ENCODE assay signal across 1 cellular context in the genomic region with DNA sequence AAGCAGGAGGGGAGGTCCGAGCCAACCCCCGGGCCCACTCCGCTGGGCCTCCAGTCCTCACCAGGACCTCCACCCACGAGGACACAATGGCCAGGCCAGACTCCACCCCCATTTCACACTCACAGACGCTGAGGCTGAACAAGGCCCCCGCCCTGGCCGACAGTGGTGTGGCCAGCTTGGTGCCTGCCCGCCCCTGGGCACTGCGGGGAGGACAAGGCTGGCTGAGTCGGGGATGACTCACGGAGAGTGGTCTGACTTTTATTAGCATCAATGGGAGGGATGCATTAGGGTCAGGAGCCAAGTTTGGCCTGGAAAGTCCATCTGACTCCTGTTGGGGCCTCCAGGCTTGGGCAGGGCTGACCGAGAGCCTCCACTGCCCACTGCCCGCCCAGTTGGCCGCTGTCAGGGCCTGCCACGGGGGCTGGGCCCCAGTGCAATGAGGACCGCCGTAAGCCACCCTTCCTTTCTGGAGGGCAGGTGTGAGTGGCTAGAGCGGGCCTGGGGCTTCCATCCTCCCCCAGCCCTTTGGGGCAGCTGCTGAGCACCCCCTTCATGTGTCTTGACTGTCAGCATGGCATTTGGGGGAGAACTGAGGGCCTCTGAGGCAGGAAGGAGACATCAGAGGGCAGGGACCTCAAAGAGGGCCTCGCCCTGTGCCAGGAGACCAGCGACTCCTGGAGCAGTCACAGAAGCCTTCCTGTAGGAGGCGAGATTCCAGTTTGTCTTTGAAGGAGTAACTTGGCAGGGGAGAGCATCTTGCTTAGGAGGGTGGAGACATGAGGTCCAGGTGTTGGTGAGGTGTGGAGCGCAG.
TF ChIP-seq lines count a peak whose summit lies in the region.

No MANE protein-coding gene starts in this region.

TF ChIP-seq in K562, 482 proteins besides CTCF, POLR2A, EP300 and RAD21:
- TF ChIP-seq, protein P1, sequence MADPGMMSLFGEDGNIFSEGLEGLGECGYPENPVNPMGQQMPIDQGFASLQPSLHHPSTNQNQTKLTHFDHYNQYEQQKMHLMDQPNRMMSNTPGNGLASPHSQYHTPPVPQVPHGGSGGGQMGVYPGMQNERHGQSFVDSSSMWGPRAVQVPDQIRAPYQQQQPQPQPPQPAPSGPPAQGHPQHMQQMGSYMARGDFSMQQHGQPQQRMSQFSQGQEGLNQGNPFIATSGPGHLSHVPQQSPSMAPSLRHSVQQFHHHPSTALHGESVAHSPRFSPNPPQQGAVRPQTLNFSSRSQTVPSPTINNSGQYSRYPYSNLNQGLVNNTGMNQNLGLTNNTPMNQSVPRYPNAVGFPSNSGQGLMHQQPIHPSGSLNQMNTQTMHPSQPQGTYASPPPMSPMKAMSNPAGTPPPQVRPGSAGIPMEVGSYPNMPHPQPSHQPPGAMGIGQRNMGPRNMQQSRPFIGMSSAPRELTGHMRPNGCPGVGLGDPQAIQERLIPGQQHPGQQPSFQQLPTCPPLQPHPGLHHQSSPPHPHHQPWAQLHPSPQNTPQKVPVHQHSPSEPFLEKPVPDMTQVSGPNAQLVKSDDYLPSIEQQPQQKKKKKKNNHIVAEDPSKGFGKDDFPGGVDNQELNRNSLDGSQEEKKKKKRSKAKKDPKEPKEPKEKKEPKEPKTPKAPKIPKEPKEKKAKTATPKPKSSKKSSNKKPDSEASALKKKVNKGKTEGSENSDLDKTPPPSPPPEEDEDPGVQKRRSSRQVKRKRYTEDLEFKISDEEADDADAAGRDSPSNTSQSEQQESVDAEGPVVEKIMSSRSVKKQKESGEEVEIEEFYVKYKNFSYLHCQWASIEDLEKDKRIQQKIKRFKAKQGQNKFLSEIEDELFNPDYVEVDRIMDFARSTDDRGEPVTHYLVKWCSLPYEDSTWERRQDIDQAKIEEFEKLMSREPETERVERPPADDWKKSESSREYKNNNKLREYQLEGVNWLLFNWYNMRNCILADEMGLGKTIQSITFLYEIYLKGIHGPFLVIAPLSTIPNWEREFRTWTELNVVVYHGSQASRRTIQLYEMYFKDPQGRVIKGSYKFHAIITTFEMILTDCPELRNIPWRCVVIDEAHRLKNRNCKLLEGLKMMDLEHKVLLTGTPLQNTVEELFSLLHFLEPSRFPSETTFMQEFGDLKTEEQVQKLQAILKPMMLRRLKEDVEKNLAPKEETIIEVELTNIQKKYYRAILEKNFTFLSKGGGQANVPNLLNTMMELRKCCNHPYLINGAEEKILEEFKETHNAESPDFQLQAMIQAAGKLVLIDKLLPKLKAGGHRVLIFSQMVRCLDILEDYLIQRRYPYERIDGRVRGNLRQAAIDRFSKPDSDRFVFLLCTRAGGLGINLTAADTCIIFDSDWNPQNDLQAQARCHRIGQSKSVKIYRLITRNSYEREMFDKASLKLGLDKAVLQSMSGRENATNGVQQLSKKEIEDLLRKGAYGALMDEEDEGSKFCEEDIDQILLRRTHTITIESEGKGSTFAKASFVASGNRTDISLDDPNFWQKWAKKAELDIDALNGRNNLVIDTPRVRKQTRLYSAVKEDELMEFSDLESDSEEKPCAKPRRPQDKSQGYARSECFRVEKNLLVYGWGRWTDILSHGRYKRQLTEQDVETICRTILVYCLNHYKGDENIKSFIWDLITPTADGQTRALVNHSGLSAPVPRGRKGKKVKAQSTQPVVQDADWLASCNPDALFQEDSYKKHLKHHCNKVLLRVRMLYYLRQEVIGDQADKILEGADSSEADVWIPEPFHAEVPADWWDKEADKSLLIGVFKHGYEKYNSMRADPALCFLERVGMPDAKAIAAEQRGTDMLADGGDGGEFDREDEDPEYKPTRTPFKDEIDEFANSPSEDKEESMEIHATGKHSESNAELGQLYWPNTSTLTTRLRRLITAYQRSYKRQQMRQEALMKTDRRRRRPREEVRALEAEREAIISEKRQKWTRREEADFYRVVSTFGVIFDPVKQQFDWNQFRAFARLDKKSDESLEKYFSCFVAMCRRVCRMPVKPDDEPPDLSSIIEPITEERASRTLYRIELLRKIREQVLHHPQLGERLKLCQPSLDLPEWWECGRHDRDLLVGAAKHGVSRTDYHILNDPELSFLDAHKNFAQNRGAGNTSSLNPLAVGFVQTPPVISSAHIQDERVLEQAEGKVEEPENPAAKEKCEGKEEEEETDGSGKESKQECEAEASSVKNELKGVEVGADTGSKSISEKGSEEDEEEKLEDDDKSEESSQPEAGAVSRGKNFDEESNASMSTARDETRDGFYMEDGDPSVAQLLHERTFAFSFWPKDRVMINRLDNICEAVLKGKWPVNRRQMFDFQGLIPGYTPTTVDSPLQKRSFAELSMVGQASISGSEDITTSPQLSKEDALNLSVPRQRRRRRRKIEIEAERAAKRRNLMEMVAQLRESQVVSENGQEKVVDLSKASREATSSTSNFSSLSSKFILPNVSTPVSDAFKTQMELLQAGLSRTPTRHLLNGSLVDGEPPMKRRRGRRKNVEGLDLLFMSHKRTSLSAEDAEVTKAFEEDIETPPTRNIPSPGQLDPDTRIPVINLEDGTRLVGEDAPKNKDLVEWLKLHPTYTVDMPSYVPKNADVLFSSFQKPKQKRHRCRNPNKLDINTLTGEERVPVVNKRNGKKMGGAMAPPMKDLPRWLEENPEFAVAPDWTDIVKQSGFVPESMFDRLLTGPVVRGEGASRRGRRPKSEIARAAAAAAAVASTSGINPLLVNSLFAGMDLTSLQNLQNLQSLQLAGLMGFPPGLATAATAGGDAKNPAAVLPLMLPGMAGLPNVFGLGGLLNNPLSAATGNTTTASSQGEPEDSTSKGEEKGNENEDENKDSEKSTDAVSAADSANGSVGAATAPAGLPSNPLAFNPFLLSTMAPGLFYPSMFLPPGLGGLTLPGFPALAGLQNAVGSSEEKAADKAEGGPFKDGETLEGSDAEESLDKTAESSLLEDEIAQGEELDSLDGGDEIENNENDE (IDR thresholded peaks at IDR 0.05; ENCODE audit: low read depth, low read length) = no peak
- peak; percentile 23; the same call in 1 of the 2 replicates for TF ChIP-seq ZNF263 (CRISPR knock-in tag; IDR thresholded peaks at IDR 0.05; ENCODE audit: borderline replicate concordance)
- 0 out of 2 replicates have a peak, but pooled peaks have one; percentile 3 for TF ChIP-seq ZNF431 (CRISPR knock-in tag; IDR thresholded peaks at IDR 0.05)
- no peak for TF ChIP-seq POLR3G (IDR thresholded peaks at IDR 0.05; ENCODE audit: extremely low read depth, insufficient read length, insufficient replicate concordance)
- TF ChIP-seq ZNF76 (CRISPR knock-in tag; IDR thresholded peaks at IDR 0.05; ENCODE audit: borderline replicate concordance) = no peak
- no peak for TF ChIP-seq PCBP1 (IDR thresholded peaks at IDR 0.05; ENCODE audit: low read depth, low read length, poor library complexity, severe bottlenecking)
- peak; percentile 94 for TF ChIP-seq ZFP36 (IDR thresholded peaks at IDR 0.05; ENCODE audit: low read depth, low read length, partially characterized antibody)
- TF ChIP-seq YBX1 (IDR thresholded peaks at IDR 0.05) = no peak
- no peak for TF ChIP-seq GATAD2A (IDR thresholded peaks at IDR 0.05)
- TF ChIP-seq DDX20 (tag; IDR thresholded peaks at IDR 0.05; ENCODE audit: low read depth) = no peak
- no peak for TF ChIP-seq NR4A1 (CRISPR knock-in tag; IDR thresholded peaks at IDR 0.05)
- TF ChIP-seq NR4A1 (tag; IDR thresholded peaks at IDR 0.05) = no peak
- TF ChIP-seq POLR2G (IDR thresholded peaks at IDR 0.05; ENCODE audit: low read depth, low read length) = peak; percentile 31; the same call in 1 of the 2 replicates
- TF ChIP-seq, protein P2, sequence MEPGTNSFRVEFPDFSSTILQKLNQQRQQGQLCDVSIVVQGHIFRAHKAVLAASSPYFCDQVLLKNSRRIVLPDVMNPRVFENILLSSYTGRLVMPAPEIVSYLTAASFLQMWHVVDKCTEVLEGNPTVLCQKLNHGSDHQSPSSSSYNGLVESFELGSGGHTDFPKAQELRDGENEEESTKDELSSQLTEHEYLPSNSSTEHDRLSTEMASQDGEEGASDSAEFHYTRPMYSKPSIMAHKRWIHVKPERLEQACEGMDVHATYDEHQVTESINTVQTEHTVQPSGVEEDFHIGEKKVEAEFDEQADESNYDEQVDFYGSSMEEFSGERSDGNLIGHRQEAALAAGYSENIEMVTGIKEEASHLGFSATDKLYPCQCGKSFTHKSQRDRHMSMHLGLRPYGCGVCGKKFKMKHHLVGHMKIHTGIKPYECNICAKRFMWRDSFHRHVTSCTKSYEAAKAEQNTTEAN (CRISPR knock-in tag; IDR thresholded peaks at IDR 0.05) = no peak
- TF ChIP-seq SREBF1 (IDR thresholded peaks at IDR 0.05; ENCODE audit: borderline replicate concordance, low read depth, low read length) = no peak
